In genomic region chr16:86362155-86362849, GRCh38 we compare ENCODE assay signal across 1 cellular context.
TF ChIP-seq lines count a peak whose summit lies in the region.

No MANE protein-coding gene starts in this region.

TF ChIP-seq in GM23338, 12 proteins besides CTCF, POLR2A, EP300 and RAD21 (continued from another document):
- TF ChIP-seq ZNF462 (CRISPR knock-in tag; IDR thresholded peaks at IDR 0.05) (no peak), REST (IDR thresholded peaks at IDR 0.05; ENCODE audit: unreplicated experiment) (no peak), ZNF114 (CRISPR knock-in tag; IDR thresholded peaks at IDR 0.05) (no peak), POLR2AphosphoS5 (IDR thresholded peaks at IDR 0.05; ENCODE audit: low read depth) (no peak), ZNF331 (CRISPR knock-in tag; IDR thresholded peaks at IDR 0.05; ENCODE audit: low read depth) (no peak), EZH2phosphoT487 (IDR thresholded peaks at IDR 0.05; ENCODE audit: unreplicated experiment) (no peak), STAT1 (IDR thresholded peaks at IDR 0.05; ENCODE audit: unreplicated experiment) (no peak)
